14 cellular contexts compared by ENCODE assay signal in genomic region chr12:107921062-107921461, GRCh38.
DNase-seq lines count a peak whose midpoint lies in the region; ATAC-seq and TF ChIP-seq lines count a peak whose summit lies in the region.
"Had no signal": no experiment of that assay in that cellular context is flagged by ENCODE, and none has a peak within 500 bp of the region (broad histone marks: within the 10 kb centered on the region; RNA-seq: fewer than 3 reads in every experiment).

No MANE protein-coding gene starts in this region.

- intact Hi-C loops in esophagus muscularis mucosa (cut with DNase I) = no loop called here
- intact Hi-C loops in CD14-positive monocyte (cut with micrococcal nuclease) = no loop called here

- no peak overlapping the region for H3K4me3 ChIP-seq in GM23338
- H3K4me3 ChIP-seq in esophagus muscularis mucosa = no peak overlapping the region

- H3K4me1 Mint-ChIP-seq in GM23338 (no peaks in the 10 kb centered on the region), CD14-positive monocyte (no peaks in the 10 kb centered on the region)

- H3K4me3 Mint-ChIP-seq in GM23338 (no peak overlapping the region), CD14-positive monocyte (no peak overlapping the region)
- H3K4me3 Mint-ChIP-seq: CD4-positive, CD25-positive, alpha-beta regulatory T cell; CD8-positive, alpha-beta T cell had no signal

- no peak for TF ChIP-seq CTCF in GM23338 (conservative IDR thresholded peaks at IDR 0.05; ENCODE audit: low read depth in 2 of 2)
- no peak for TF ChIP-seq CTCF in esophagus muscularis mucosa (IDR thresholded peaks at IDR 0.05)
- TF ChIP-seq CTCF in CD14-positive monocyte (IDR thresholded peaks at IDR 0.05) = no peak

- no peak overlapping the region for H3K27ac ChIP-seq in GM23338 (ENCODE audit: low read depth)
- H3K27ac ChIP-seq in esophagus muscularis mucosa (replicated peaks in 1 of 4) = no peak overlapping the region

- no peaks in the 10 kb centered on the region for H3K9me2 ChIP-seq in GM23338 (ENCODE audit: insufficient read depth)

- TF ChIP-seq EP300 in esophagus muscularis mucosa (IDR thresholded peaks at IDR 0.05) = no peak

- no peak overlapping the region for H3K27ac Mint-ChIP-seq in GM23338
- H3K27ac Mint-ChIP-seq in CD14-positive monocyte = no peak overlapping the region
- H3K27ac Mint-ChIP-seq: CD4-positive, CD25-positive, alpha-beta regulatory T cell; CD8-positive, alpha-beta T cell had no signal

- TF ChIP-seq POLR2A in esophagus muscularis mucosa (IDR thresholded peaks at IDR 0.05; ENCODE audit: low read depth) = no peak

- H3K27me3 ChIP-seq in GM23338 (ENCODE audit: insufficient read depth) = no peaks in the 10 kb centered on the region
- peaks cover 0 to 28% (median 0%) of the 10 kb centered on the region in 4 donors for H3K27me3 ChIP-seq in esophagus muscularis mucosa

- H4K20me1 ChIP-seq in GM23338 (replicated peaks; ENCODE audit: insufficient read depth) = no peaks in the 10 kb centered on the region

- no peak for ATAC-seq in GM23338
- ATAC-seq in GM18511 (IDR thresholded peaks at IDR 0.05; ENCODE audit: unreplicated experiment) = no peak
- ATAC-seq: CD8-positive, alpha-beta T cell had no signal

- H3K9me3 Mint-ChIP-seq in GM23338 (no peaks in the 10 kb centered on the region), CD14-positive monocyte (peaks cover 0 to 2% (median 0%) of the 10 kb centered on the region in 7 donors)
- H3K9me3 Mint-ChIP-seq: CD4-positive, CD25-positive, alpha-beta regulatory T cell; CD8-positive, alpha-beta T cell had no signal

- no peaks in the 10 kb centered on the region for H3F3A ChIP-seq in GM23338 (replicated peaks; ENCODE audit: low read depth)

- H3K36me3 Mint-ChIP-seq in GM23338 (ENCODE audit: low read depth) (no peaks in the 10 kb centered on the region), CD14-positive monocyte (no peaks in the 10 kb centered on the region)
- H3K36me3 Mint-ChIP-seq: CD4-positive, CD25-positive, alpha-beta regulatory T cell; CD8-positive, alpha-beta T cell had no signal

- H3K9me3 ChIP-seq in esophagus muscularis mucosa = peaks cover 0 to 3% (median 0%) of the 10 kb centered on the region in 4 donors

- H3K4me1 ChIP-seq in GM23338 (ENCODE audit: insufficient read depth) (no peaks in the 10 kb centered on the region), esophagus muscularis mucosa (no peaks in the 10 kb centered on the region)

- WGBS in esophagus muscularis mucosa = 48% methylated on average over 4 of the region's 4 CpGs

- H3K27me3 Mint-ChIP-seq in GM23338 (ENCODE audit: insufficient read depth, low read depth, poor library complexity) (peaks cover 10% of the 10 kb centered on the region), CD14-positive monocyte (ENCODE audit: low read depth in 3 of 3) (peaks cover 10 to 26% (median 12%) of the 10 kb centered on the region in 3 donors)

- 0 out of 2 replicates have a peak overlapping the region, but pooled peaks have one; percentile 18 for H2AFZ ChIP-seq in GM23338

- H3K4me2 ChIP-seq in GM23338 = no peak overlapping the region

- no peaks in the 10 kb centered on the region for H3K79me2 ChIP-seq in GM23338 (replicated peaks; ENCODE audit: insufficient read depth)

- no peak for DNase-seq in GM23338 (ENCODE audit: low spot score)
- DNase-seq in SW480 (ENCODE audit: low spot score) = peak; percentile 21
- peak; percentile 24 for DNase-seq in esophagus muscularis mucosa (ENCODE audit: extremely low spot score)
- DNase-seq in CD14-positive monocyte (ENCODE audit: low spot score) = no peak
- DNase-seq in activated T-cell treated with anti-CD3 and anti-CD28 coated beads, Interleukin-2, amount 50 U/mL, for 48 hours = no peak
- DNase-seq: C1 segment of cervical spinal cord; CD4-positive, CD25-positive, alpha-beta regulatory T cell; CD8-positive, alpha-beta T cell; DMS 273 treated with DMSO at 0.1 percent for 48 hours; DMS79; GF-D8; H7; HCEC 1CT had no signal

- no peaks in the 10 kb centered on the region for H3K36me3 ChIP-seq in GM23338 (ENCODE audit: insufficient read depth)
- H3K36me3 ChIP-seq in esophagus muscularis mucosa = no peaks in the 10 kb centered on the region

TF ChIP-seq in GM23338, 12 proteins besides CTCF, POLR2A, EP300 and RAD21 (continues in another document):
- TF ChIP-seq CREB1 (CRISPR knock-in tag; IDR thresholded peaks at IDR 0.05; ENCODE audit: low read depth) (no peak), JUNB (IDR thresholded peaks at IDR 0.05; ENCODE audit: unreplicated experiment) (no peak), ZNF331 (CRISPR knock-in tag; IDR thresholded peaks at IDR 0.05; ENCODE audit: low read depth) (no peak), ZNF114 (CRISPR knock-in tag; IDR thresholded peaks at IDR 0.05) (no peak), NANOG (IDR thresholded peaks at IDR 0.05; ENCODE audit: borderline replicate concordance) (no peak), POLR2AphosphoS5 (IDR thresholded peaks at IDR 0.05; ENCODE audit: low read depth) (no peak), REST (IDR thresholded peaks at IDR 0.05; ENCODE audit: unreplicated experiment) (no peak), STAT1 (IDR thresholded peaks at IDR 0.05; ENCODE audit: unreplicated experiment) (no peak), ETS1 (IDR thresholded peaks at IDR 0.05) (no peak), EZH2 (IDR thresholded peaks at IDR 0.05; ENCODE audit: low read depth, unreplicated experiment) (no peak), EZH2phosphoT487 (IDR thresholded peaks at IDR 0.05; ENCODE audit: unreplicated experiment) (no peak)

Comparison
In these comparisons a context has a peak if more than half of its experiments do, and no peak if none do; other contexts are left out.
1. DNase-seq: peak in SW480 (single experiment) and esophagus muscularis mucosa (single experiment); none in GM23338 (single experiment), CD14-positive monocyte (single experiment) and activated T-cell treated with anti-CD3 and anti-CD28 coated beads, Interleukin-2, amount 50 U/mL, for 48 hours (0 of 2).